In genomic region chr2:218882866-218883366, GRCh38 we compare ENCODE assay signal across 11 cellular contexts. TPM values are rescaled to one million over a fixed set of nuclear protein-coding genes. Genes with fewer than 3 reads are reported as not detected.
DNase-seq lines count a peak whose midpoint lies in the region; ATAC-seq and TF ChIP-seq lines count a peak whose summit lies in the region.
"Had no signal": no experiment of that assay in that cellular context is flagged by ENCODE, and none has a peak within 500 bp of the region (broad histone marks: within the 10 kb centered on the region; RNA-seq: fewer than 3 reads in every experiment).

No MANE protein-coding gene starts in this region.

- peaks cover 97% of the 10 kb centered on the region for H3K27me3 Mint-ChIP-seq in activated naive CD4-positive, alpha-beta T cell treated with anti-CD3 and anti-CD28 coated beads, Interleukin-2, amount 10 ng/mL, durations not matched to agents 7 days and 5 days
- no peaks in the 10 kb centered on the region for H3K27me3 Mint-ChIP-seq in T-cell

- H3K36me3 Mint-ChIP-seq in activated naive CD4-positive, alpha-beta T cell treated with anti-CD3 and anti-CD28 coated beads, Interleukin-2, amount 10 ng/mL, durations not matched to agents 7 days and 5 days, result no peaks in the 10 kb centered on the region
- H3K36me3 Mint-ChIP-seq in T-cell, result no peaks in the 10 kb centered on the region

- H3K27ac ChIP-seq in left ventricle myocardium inferior (replicated peaks), result no peak overlapping the region
- H3K27ac ChIP-seq in upper lobe of right lung, result no peak overlapping the region

- no peak overlapping the region for H3K4me3 Mint-ChIP-seq in activated naive CD4-positive, alpha-beta T cell treated with anti-CD3 and anti-CD28 coated beads, Interleukin-2, amount 10 ng/mL, durations not matched to agents 7 days and 5 days
- peak overlapping the region in 2 of 3 donors; percentile 61 to 82 for H3K4me3 Mint-ChIP-seq in T-cell

- no peaks in the 10 kb centered on the region for H3K9me3 Mint-ChIP-seq in activated naive CD4-positive, alpha-beta T cell treated with anti-CD3 and anti-CD28 coated beads, Interleukin-2, amount 10 ng/mL, durations not matched to agents 7 days and 5 days
- no peaks in the 10 kb centered on the region for H3K9me3 Mint-ChIP-seq in T-cell

- peaks cover 88% of the 10 kb centered on the region for H3K27me3 ChIP-seq in left ventricle myocardium inferior (ENCODE audit: low read depth)
- H3K27me3 ChIP-seq in upper lobe of right lung, result peaks cover 49% of the 10 kb centered on the region

- intact Hi-C loops in left ventricle myocardium inferior (cut with micrococcal nuclease), result no loop called here
- intact Hi-C loops in upper lobe of right lung (cut with DNase I), result no loop called here

- peak overlapping the region; percentile 30 for H3K27ac Mint-ChIP-seq in activated naive CD4-positive, alpha-beta T cell treated with anti-CD3 and anti-CD28 coated beads, Interleukin-2, amount 10 ng/mL, durations not matched to agents 7 days and 5 days
- H3K27ac Mint-ChIP-seq in T-cell, result peak overlapping the region; percentile 50 to 62

- peaks cover 16% of the 10 kb centered on the region for H3K4me1 Mint-ChIP-seq in activated naive CD4-positive, alpha-beta T cell treated with anti-CD3 and anti-CD28 coated beads, Interleukin-2, amount 10 ng/mL, durations not matched to agents 7 days and 5 days
- peaks cover 47 to 71% (median 58%) of the 10 kb centered on the region in 3 donors for H3K4me1 Mint-ChIP-seq in T-cell

- CTCF ChIA-PET in activated naive CD4-positive, alpha-beta T cell treated with anti-CD3 and anti-CD28 coated beads, Interleukin-2, amount 10 ng/mL, durations not matched to agents 7 days and 5 days (lab: Charles Lee), result interaction anchor here (7.4 to 13.5 kb wide), 2 partner anchors 7 to 17 kb away, joined by 70 to 443 read pairs; no protein-coding TSS in a partner anchor
- CTCF ChIA-PET in T-cell (lab: Charles Lee), result interaction anchor here (0.5 to 13.6 kb wide), 5 partner anchors 9 to 415 kb away, joined by 3 to 192 read pairs (median 4); no protein-coding TSS in a partner anchor

- no peak for DNase-seq in activated naive CD4-positive, alpha-beta T cell treated with anti-CD3 and anti-CD28 coated beads, Interleukin-2, amount 10 ng/mL, durations not matched to agents 7 days and 5 days
- DNase-seq in activated naive CD4-positive, alpha-beta T cell treated with Interleukin-2 at 50 U/mL for 16 hours, result no peak
- DNase-seq in T-cell (no peak), left ventricle myocardium inferior (no peak), upper lobe of right lung (peak; percentile 57), dedifferentiated amniotic fluid mesenchymal stem cell (ENCODE audit: extremely low spot score) (no peak), NCI-H2081 treated with DMSO at 0.1 percent for 48 hours (lab: John Stamatoyannopoulos, UW) (no peak), NCI-H1105 (lab: John Stamatoyannopoulos, UW) (no peak)
- DNase-seq: glutamatergic neuron, midbrain, NCI-H1417 treated with DMSO at 0.1 percent for 48 hours had no signal

- H3K4me3 ChIP-seq in left ventricle myocardium inferior (peak overlapping the region; percentile 58), upper lobe of right lung (no peak overlapping the region)

- ATAC-seq in T-cell (replicated peaks in 1 of 4) (no peak), upper lobe of right lung (no peak)

- H3K4me1 ChIP-seq in left ventricle myocardium inferior (peaks cover 31% of the 10 kb centered on the region), upper lobe of right lung (peaks cover 9% of the 10 kb centered on the region)

- TF ChIP-seq CTCF in left ventricle myocardium inferior (IDR thresholded peaks at IDR 0.05; ENCODE audit: borderline replicate concordance) (no peak), upper lobe of right lung (IDR thresholded peaks at IDR 0.05) (no peak)

- H3K9me3 ChIP-seq in left ventricle myocardium inferior (replicated peaks) (no peaks in the 10 kb centered on the region), upper lobe of right lung (no peaks in the 10 kb centered on the region)

- H3K36me3 ChIP-seq in left ventricle myocardium inferior (no peaks in the 10 kb centered on the region), upper lobe of right lung (no peaks in the 10 kb centered on the region)

- POLR2A ChIA-PET in T-cell (lab: Charles Lee), result no interaction called here

RNA-seq across cellular contexts. Expression of gene WNT10A, which starts 2.3 kb away (rescaled TPM):
- total RNA-seq in T-cell (10 to 100 TPM in 1 of 5 donors, 1 to 10 TPM in 4; 3.1 to 10.7 (median 6.1) TPM), left ventricle myocardium inferior (not detected), upper lobe of right lung (0.90 TPM)

RNA-seq across cellular contexts. Expression of gene WNT6, which starts 23.3 kb away (rescaled TPM):
- total RNA-seq in T-cell, result under 1 TPM in 2 of 5 donors, not detected in 3; 0.13 to 0.20 TPM
- total RNA-seq in left ventricle myocardium inferior, result 1.0 TPM
- total RNA-seq in upper lobe of right lung, result not detected

RNA-seq across cellular contexts. Expression of gene PRKAG3, which starts 51.3 kb away (rescaled TPM):
- total RNA-seq in T-cell, result not detected
- total RNA-seq in left ventricle myocardium inferior, result 0.14 TPM
- not detected for total RNA-seq in upper lobe of right lung
